Comparison of ENCODE assay signal across 31 cellular contexts in the genomic region with DNA sequence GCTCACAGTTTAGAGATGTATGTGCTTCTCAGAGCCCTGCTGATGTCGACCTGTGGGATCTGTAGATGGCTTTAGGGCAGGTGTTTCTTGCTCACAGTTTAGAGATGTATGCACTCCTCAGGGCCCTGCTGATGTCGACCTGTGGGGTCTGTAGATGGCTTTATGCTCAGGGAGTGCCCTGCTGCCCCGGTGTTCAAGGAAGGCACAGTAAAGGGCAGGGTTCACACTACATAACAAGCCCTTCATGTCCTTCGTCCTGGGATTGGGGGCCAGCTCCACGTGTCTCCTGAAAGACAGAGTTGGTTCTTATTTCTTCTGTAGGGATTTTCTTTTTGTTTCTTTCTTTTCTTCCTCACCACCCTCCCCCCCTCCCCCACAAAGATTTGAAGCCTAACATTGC.
"Had no signal": no experiment of that assay in that cellular context is flagged by ENCODE, and none has a peak within 500 bp of the region (broad histone marks: within the 10 kb centered on the region; RNA-seq: fewer than 3 reads in every experiment).

No MANE protein-coding gene starts in this region.

- H3K36me3 Mint-ChIP-seq: activated naive CD8-positive, alpha-beta T cell had no signal

- H3K9me3 Mint-ChIP-seq: activated B cell treated with CpG ODN at 0.5 μM for 24 hours; activated CD8-positive, alpha-beta T cell treated with anti-CD3 and anti-CD28 coated beads for 36 hours; activated T-cell treated with anti-CD3 and anti-CD28 coated beads, Interleukin-2, amount 50 U/mL, for 4 hours; activated T-helper 17 cell treated with anti-CD3 and anti-CD28 coated beads, Interleukin-2, amount 50 U/mL, for 72 hours; dendritic cell treated with granulocyte-macrophage colony-stimulating factor and Interleukin-4, amounts not matched to agents 40 ng/mL and 50 ng/mL, for 4 days; endodermal cell; T-helper 2 cell treated with Interferon-gamma antibody and Interleukin-4, amounts not matched to agents 5 μg/mL and 100 μg/mL, for 36 hours had no signal

- H3K27ac Mint-ChIP-seq: activated B cell treated with CpG ODN at 0.5 μM for 24 hours; activated CD8-positive, alpha-beta T cell treated with anti-CD3 and anti-CD28 coated beads for 36 hours; activated naive CD8-positive, alpha-beta T cell; activated T-helper 17 cell treated with anti-CD3 and anti-CD28 coated beads, Interleukin-2, amount 50 U/mL, for 72 hours; dendritic cell treated with granulocyte-macrophage colony-stimulating factor and Interleukin-4, amounts not matched to agents 40 ng/mL and 50 ng/mL, for 4 days; endodermal cell; T-helper 17 cell; T-helper 2 cell treated with Interferon-gamma antibody and Interleukin-4, amounts not matched to agents 5 μg/mL and 100 μg/mL, for 36 hours had no signal

- H3K4me3 Mint-ChIP-seq: activated B cell treated with CpG ODN at 0.5 μM for 24 hours; activated CD8-positive, alpha-beta T cell treated with anti-CD3 and anti-CD28 coated beads for 36 hours; activated naive CD8-positive, alpha-beta T cell; activated T-cell treated with anti-CD3 and anti-CD28 coated beads, Interleukin-2, amount 50 U/mL, for 4 hours; activated T-helper 17 cell treated with anti-CD3 and anti-CD28 coated beads, Interleukin-2, amount 50 U/mL, for 72 hours; dendritic cell treated with granulocyte-macrophage colony-stimulating factor and Interleukin-4, amounts not matched to agents 40 ng/mL and 50 ng/mL, for 4 days; endodermal cell; T-helper 17 cell; T-helper 2 cell treated with Interferon-gamma antibody and Interleukin-4, amounts not matched to agents 5 μg/mL and 100 μg/mL, for 36 hours had no signal

- ATAC-seq: activated CD4-positive, CD25-positive, alpha-beta regulatory T cell treated with anti-CD3 and anti-CD28 coated beads, Interleukin-2, amount 50 U/mL, for 24 hours; activated CD8-positive, alpha-beta T cell treated with anti-CD3 and anti-CD28 coated beads for 36 hours; activated T-cell treated with anti-CD3 and anti-CD28 coated beads, Interleukin-2, amount 50 U/mL, for 4 hours; activated T-helper 17 cell treated with anti-CD3 and anti-CD28 coated beads, Interleukin-2, amount 50 U/mL, for 72 hours; body of pancreas; esophagus mucosa; foreskin keratinocyte; gastrocnemius medialis; T-helper 17 cell had no signal

- H3K27me3 Mint-ChIP-seq: activated B cell treated with CpG ODN at 0.5 μM for 24 hours; activated CD8-positive, alpha-beta T cell treated with anti-CD3 and anti-CD28 coated beads for 36 hours; activated T-helper 17 cell treated with anti-CD3 and anti-CD28 coated beads, Interleukin-2, amount 50 U/mL, for 72 hours; dendritic cell treated with granulocyte-macrophage colony-stimulating factor and Interleukin-4, amounts not matched to agents 40 ng/mL and 50 ng/mL, for 4 days had no signal

- DNase-seq: activated B cell treated with CpG ODN at 0.5 μM for 24 hours; activated CD4-positive, alpha-beta T cell treated with anti-CD3 and anti-CD28 coated beads for 48 hours; activated CD4-positive, alpha-beta T cell treated with anti-CD3 and anti-CD28 coated beads, Interleukin-2, amount 50 U/mL, for 1 hour; activated CD4-positive, alpha-beta T cell treated with anti-CD3 and anti-CD28 coated beads, Interleukin-2, amount 50 U/mL, for 48 hours; activated CD8-positive, alpha-beta memory T cell treated with anti-CD3 and anti-CD28 coated beads for 24 hours; activated CD8-positive, alpha-beta T cell treated with anti-CD3 and anti-CD28 coated beads for 36 hours; activated effector memory CD4-positive, alpha-beta T cell treated with Interleukin-2 at 50 U/mL for 16 hours; activated gamma-delta T cell treated with Interleukin-2 at 50 U/mL for 16 hours; activated naive CD4-positive, alpha-beta T cell treated with anti-CD3 and anti-CD28 coated beads, Interleukin-2, amount 50 U/mL, for 16 hours; activated naive CD4-positive, alpha-beta T cell treated with Interleukin-2 at 50 U/mL for 16 hours; activated T-cell treated with anti-CD3 and anti-CD28 coated beads, Interleukin-2, amount 50 U/mL, for 4 hours; amniotic stem cell; anterior cingulate cortex; body of pancreas; central memory CD4-positive, alpha-beta T cell; dorsolateral prefrontal cortex; effector memory CD4-positive, alpha-beta T cell; endodermal cell; foreskin keratinocyte; gastrocnemius medialis; glutamatergic neuron; T-helper 1 cell; T-helper 17 cell; T1000; WERI-Rb-1 had no signal

- H3K4me1 Mint-ChIP-seq: activated T-helper 17 cell treated with anti-CD3 and anti-CD28 coated beads, Interleukin-2, amount 50 U/mL, for 72 hours; endodermal cell had no signal
